Comparison of ENCODE assay signal across 27 cellular contexts in the genomic region with DNA sequence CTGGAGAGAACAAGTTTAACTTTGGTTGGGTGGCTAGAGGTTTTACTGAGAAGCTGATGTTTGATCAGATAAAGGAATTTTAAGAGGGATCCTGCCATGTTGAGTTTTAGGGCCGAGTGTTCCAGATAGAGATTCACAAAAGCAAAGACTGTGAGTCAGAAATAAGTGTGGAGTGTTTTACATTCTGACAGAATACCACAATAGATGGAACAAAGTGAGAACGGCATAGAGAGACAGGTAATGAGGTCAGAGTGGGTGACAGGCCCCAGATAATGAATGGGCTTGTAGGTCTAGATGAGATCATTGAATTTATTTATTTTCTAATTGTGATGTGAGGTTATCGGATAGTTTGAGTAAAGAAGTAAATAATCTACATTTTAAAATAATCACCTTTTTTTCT.
"Had no signal": no experiment of that assay in that cellular context is flagged by ENCODE, and none has a peak within 500 bp of the region (broad histone marks: within the 10 kb centered on the region; RNA-seq: fewer than 3 reads in every experiment).

No MANE protein-coding gene starts in this region.

- H3K27me3 ChIP-seq: heart left ventricle, neutrophil, right atrium auricular region, right lobe of liver, stomach, testis, thyroid gland, transverse colon, upper lobe of left lung had no signal

- H3K9me3 Mint-ChIP-seq: stimulated activated naive B cell treated with anti-CD40 and anti-IgM and Interleukin-4, amounts not matched to agents 10 μg/mL and 1 μg/mL and 100 μg/mL, for 72 hours had no signal

- FAIRE-seq: islet of Langerhans, urothelium cell line had no signal

- H3K79me2 ChIP-seq: parathyroid adenoma had no signal

- H2AFZ ChIP-seq: parathyroid adenoma had no signal

- H3K4me3 ChIP-seq: heart left ventricle, left ventricle myocardium inferior, lung, mucosa of descending colon, right atrium auricular region, right lobe of liver, stomach, testis, thyroid gland, transverse colon, upper lobe of left lung had no signal

- DNase-seq: heart left ventricle; hypothalamus; immature natural killer cell; left ventricle myocardium inferior; midbrain; mucosa of descending colon; naive thymus-derived CD4-positive, alpha-beta T cell; occipital lobe; right lobe of liver; stimulated activated CD4-positive, alpha-beta T cell treated with anti-CD3 and anti-CD28 coated beads, Interleukin-12 subunit alpha, Interleukin-12 subunit beta, amount 100 ng/mL, for 4 hours; stimulated activated CD4-positive, alpha-beta T cell treated with anti-CD3 and anti-CD28 coated beads, Interleukin-15, amount 100 ng/mL, for 24 hours; stimulated activated CD4-positive, alpha-beta T cell treated with anti-CD3 and anti-CD28 coated beads, Interleukin-2, amount 100 ng/mL, for 24 hours; stimulated activated CD4-positive, alpha-beta T cell treated with anti-CD3 and anti-CD28 coated beads, Interleukin-4, amount 100 ng/mL, for 1 hour; stimulated activated naive B cell treated with anti-CD40 and anti-IgM and Interleukin-4, amounts not matched to agents 10 μg/mL and 1 μg/mL and 100 μg/mL, for 72 hours; stimulated activated naive CD8-positive, alpha-beta T cell treated with anti-CD3 and anti-CD28 coated beads, Interleukin-15, Interleukin-2, amounts not matched to agents 100 U/mL and 50 U/mL, for 24 hours; stomach; testis; thyroid gland; transverse colon; upper lobe of left lung had no signal

- H3K4me1 ChIP-seq: heart left ventricle, left ventricle myocardium inferior, parathyroid adenoma, right atrium auricular region, right lobe of liver, stomach, testis, thyroid gland, transverse colon, upper lobe of left lung had no signal

- H3K36me3 Mint-ChIP-seq: immature natural killer cell; naive thymus-derived CD4-positive, alpha-beta T cell; natural killer cell treated with Interleukin-12 subunit alpha and Interleukin-12 subunit beta and Interleukin-15 and Interleukin-18, amount 100 ng/mL, for 72 hours; stimulated activated naive B cell treated with anti-CD40 and anti-IgM and Interleukin-4, amounts not matched to agents 10 μg/mL and 1 μg/mL and 100 μg/mL, for 72 hours had no signal

- H3K4me3 Mint-ChIP-seq: immature natural killer cell; naive thymus-derived CD4-positive, alpha-beta T cell; natural killer cell treated with Interleukin-12 subunit alpha and Interleukin-12 subunit beta and Interleukin-15 and Interleukin-18, amount 100 ng/mL, for 72 hours; stimulated activated naive B cell treated with anti-CD40 and anti-IgM and Interleukin-4, amounts not matched to agents 10 μg/mL and 1 μg/mL and 100 μg/mL, for 72 hours had no signal

- H3K9ac ChIP-seq: parathyroid adenoma had no signal

- H3K9me3 ChIP-seq: heart left ventricle, left ventricle myocardium inferior, mucosa of descending colon, neutrophil, right atrium auricular region, right lobe of liver, stomach, testis, thyroid gland, transverse colon, upper lobe of left lung had no signal

- H3K36me3 ChIP-seq: heart left ventricle, left ventricle myocardium inferior, neutrophil, right atrium auricular region, right lobe of liver, stomach, thyroid gland, transverse colon, upper lobe of left lung had no signal

- H3K27ac Mint-ChIP-seq: immature natural killer cell; naive thymus-derived CD4-positive, alpha-beta T cell; natural killer cell treated with Interleukin-12 subunit alpha and Interleukin-12 subunit beta and Interleukin-15 and Interleukin-18, amount 100 ng/mL, for 72 hours; stimulated activated naive B cell treated with anti-CD40 and anti-IgM and Interleukin-4, amounts not matched to agents 10 μg/mL and 1 μg/mL and 100 μg/mL, for 72 hours had no signal

- ATAC-seq: heart left ventricle; mucosa of descending colon; naive thymus-derived CD4-positive, alpha-beta T cell; natural killer cell treated with Interleukin-12 subunit alpha and Interleukin-12 subunit beta and Interleukin-15 and Interleukin-18, amount 100 ng/mL, for 72 hours; right lobe of liver; stimulated activated naive B cell treated with anti-CD40 and anti-IgM and Interleukin-4, amounts not matched to agents 10 μg/mL and 1 μg/mL and 100 μg/mL, for 72 hours; stimulated activated naive CD8-positive, alpha-beta T cell treated with anti-CD3 and anti-CD28 coated beads, Interleukin-15, Interleukin-2, amounts not matched to agents 100 U/mL and 50 U/mL, for 24 hours had no signal

- H3K4me1 Mint-ChIP-seq: immature natural killer cell; naive thymus-derived CD4-positive, alpha-beta T cell; stimulated activated naive B cell treated with anti-CD40 and anti-IgM and Interleukin-4, amounts not matched to agents 10 μg/mL and 1 μg/mL and 100 μg/mL, for 72 hours had no signal

- H3K27me3 Mint-ChIP-seq: naive thymus-derived CD4-positive, alpha-beta T cell; natural killer cell treated with Interleukin-12 subunit alpha and Interleukin-12 subunit beta and Interleukin-15 and Interleukin-18, amount 100 ng/mL, for 72 hours; stimulated activated naive B cell treated with anti-CD40 and anti-IgM and Interleukin-4, amounts not matched to agents 10 μg/mL and 1 μg/mL and 100 μg/mL, for 72 hours had no signal

- H3K27ac ChIP-seq: heart left ventricle, left ventricle myocardium inferior, neutrophil, parathyroid adenoma, right atrium auricular region, right lobe of liver, stomach, testis, thyroid gland, transverse colon, upper lobe of left lung had no signal
